15 cellular contexts compared by ENCODE assay signal in genomic region chr10:45624724-45625123, GRCh38. TPM values are rescaled to one million over a fixed set of nuclear protein-coding genes. Genes with fewer than 3 reads are reported as not detected.
DNase-seq lines count a peak whose midpoint lies in the region; ATAC-seq and TF ChIP-seq lines count a peak whose summit lies in the region.
"Had no signal": no experiment of that assay in that cellular context is flagged by ENCODE, and none has a peak within 500 bp of the region (broad histone marks: within the 10 kb centered on the region; RNA-seq: fewer than 3 reads in every experiment).

No MANE protein-coding gene starts in this region.

- DNase-seq in left cardiac atrium (peak; percentile 42), Right ventricle myocardium superior (no peak), HT1080 (ENCODE audit: low read depth) (peak; percentile 20), choroid plexus epithelial cell (ENCODE audit: low read depth) (peak; percentile 36), nephron progenitor cell (peak; percentile 10), NCI-H187 (lab: John Stamatoyannopoulos, UW) (no peak)
- DNase-seq: ACHN; Calu3; CD4-positive, alpha-beta T cell; DMS 273 treated with DMSO at 0.1 percent for 48 hours; GM23248; H7 had no signal

- no peaks in the 10 kb centered on the region for H3K9me3 Mint-ChIP-seq in nephron progenitor cell
- H3K9me3 Mint-ChIP-seq: CD4-positive, alpha-beta T cell had no signal

- H3K4me3 Mint-ChIP-seq in nephron progenitor cell = no peak overlapping the region
- H3K4me3 Mint-ChIP-seq: CD4-positive, alpha-beta T cell had no signal

- peak overlapping the region; percentile 22 for H3K27ac Mint-ChIP-seq in nephron progenitor cell
- H3K27ac Mint-ChIP-seq: CD4-positive, alpha-beta T cell had no signal

- peaks cover 13% of the 10 kb centered on the region for H3K4me1 Mint-ChIP-seq in nephron progenitor cell

- H3K36me3 Mint-ChIP-seq in nephron progenitor cell (ENCODE audit: low read depth) = peaks cover 26% of the 10 kb centered on the region

- TF ChIP-seq CTCF in choroid plexus epithelial cell (conservative IDR thresholded peaks at IDR 0.05; ENCODE audit: low read depth, low read length) (no peak), nephron progenitor cell (IDR thresholded peaks at IDR 0.05) (no peak)

- intact Hi-C loops in left cardiac atrium (cut with DNase I) (loop anchor here in 1 of 2 donors (1.0 to 2.0 kb wide), 2 partner anchors 22 to 48 kb away; partner anchors contain the start of gene ZFAND4), Right ventricle myocardium superior (cut with DNase I) (no loop called here)

- ATAC-seq in left cardiac atrium (peak in 1 of 2 donors; percentile 75), Right ventricle myocardium superior (ENCODE audit: poor library complexity) (no peak), GM21717 (IDR thresholded peaks at IDR 0.05; ENCODE audit: unreplicated experiment) (no peak), HG03139 (IDR thresholded peaks at IDR 0.05; ENCODE audit: unreplicated experiment) (no peak)

- H3K27me3 Mint-ChIP-seq in nephron progenitor cell (ENCODE audit: low read depth, poor library complexity) = no peaks in the 10 kb centered on the region
- H3K27me3 Mint-ChIP-seq: CD4-positive, alpha-beta T cell had no signal

- no peak overlapping the region for H3K4me3 ChIP-seq in choroid plexus epithelial cell (ENCODE audit: low read depth, low read length)
- H3K4me3 ChIP-seq: BLaER1 treated with 17β-estradiol and CSF1 and Interleukin-3, amounts not matched to agents 10 nM and 100 nM; GM23248 had no signal

RNA-seq across cellular contexts. Expression of gene ZFAND4, which starts 47.8 kb away (rescaled TPM):
- total RNA-seq in left cardiac atrium (10 to 100 TPM; 14.0 to 15.0 TPM), Right ventricle myocardium superior (10.0 TPM)
- total RNA-seq in HT1080 (2014; rRNA removed; shearing (Covaris generic)) = 2.1 and 3.6 TPM in 2 replicates
- 2.7 and 3.2 TPM in 2 replicates for polyA plus RNA-seq in HT1080 (2015; cell fraction: cytosol; rRNA removed)
- 2.8 and 4.3 TPM in 2 replicates for polyA plus RNA-seq in HT1080 (2015; cell fraction: nucleus; rRNA removed)

Comparison
In these comparisons a context has a peak if more than half of its experiments do, and no peak if none do; other contexts are left out.
1. DNase-seq: peak in left cardiac atrium (single experiment), HT1080 (single experiment), choroid plexus epithelial cell (single experiment) and nephron progenitor cell (single experiment); none in Right ventricle myocardium superior (single experiment) and NCI-H187 (0 of 2).